Comparison of ENCODE assay signal across 8 cellular contexts in genomic region chr7:50342616-50343114, GRCh38. TPM values are rescaled to one million over a fixed set of nuclear protein-coding genes. Genes with fewer than 3 reads are reported as not detected.
DNase-seq lines count a peak whose midpoint lies in the region; ATAC-seq and TF ChIP-seq lines count a peak whose summit lies in the region.

No MANE protein-coding gene starts in this region.

- 18 to 27% (median 24%) methylated on average over 8 of the region's 8 CpGs for WGBS in stomach, 5 donors

- H3K27me3 Mint-ChIP-seq in activated T-cell treated with anti-CD3 and anti-CD28 coated beads, Interleukin-2, amount 50 U/mL, for 24 hours, result no peaks in the 10 kb centered on the region

- peak; percentile 67 for DNase-seq in activated T-cell treated with anti-CD3 and anti-CD28 coated beads, Interleukin-2, amount 50 U/mL, for 1 hour
- no peak for DNase-seq in activated T-cell treated with anti-CD3 and anti-CD28 coated beads for 4 hours
- DNase-seq in activated T-cell treated with anti-CD3 and anti-CD28 coated beads, Interleukin-2, amount 50 U/mL, for 24 hours, result peak; percentile 73
- peak; percentile 7 for DNase-seq in iPS DF 4.7 (ENCODE audit: extremely low read depth, low spot score)
- no peak for DNase-seq in stomach
- no peak for DNase-seq in DMS114 treated with DMSO at 0.1 percent for 48 hours (lab: John Stamatoyannopoulos, UW; ENCODE audit: unreplicated experiment)
- no peak for DNase-seq in NCI-H510A (lab: John Stamatoyannopoulos, UW)

- H3K4me1 ChIP-seq in stomach, result peaks cover 0 to 19% (median 0%) of the 10 kb centered on the region in 4 donors

- peaks cover 0 to 13% (median 0%) of the 10 kb centered on the region in 3 donors for H3K27me3 ChIP-seq in stomach

- H3K27ac ChIP-seq in stomach, result peak overlapping the region in 4 of 5 donors; percentile 23 to 56 (median 46)

- H3K4me1 Mint-ChIP-seq in activated T-cell treated with anti-CD3 and anti-CD28 coated beads, Interleukin-2, amount 50 U/mL, for 24 hours (ENCODE audit: low read depth), result peaks cover 58% of the 10 kb centered on the region

- no peak for TF ChIP-seq EP300 in stomach (IDR thresholded peaks at IDR 0.05)

- ATAC-seq in GM21367 (IDR thresholded peaks at IDR 0.05; ENCODE audit: unreplicated experiment), result no peak

- H3K36me3 Mint-ChIP-seq in activated T-cell treated with anti-CD3 and anti-CD28 coated beads, Interleukin-2, amount 50 U/mL, for 24 hours (ENCODE audit: low read depth), result peaks cover 78% of the 10 kb centered on the region

- H3K4me3 ChIP-seq in stomach, result no peak overlapping the region

- intact Hi-C loops in stomach (cut with DNase I; ENCODE audit: low total_unique reads), result no loop called here

- H3K9me3 Mint-ChIP-seq in activated T-cell treated with anti-CD3 and anti-CD28 coated beads, Interleukin-2, amount 50 U/mL, for 24 hours, result no peaks in the 10 kb centered on the region

- no peaks in the 10 kb centered on the region for H3K9me3 ChIP-seq in stomach

- no peaks in the 10 kb centered on the region for H3K36me3 ChIP-seq in stomach

- H3K4me3 Mint-ChIP-seq in activated T-cell treated with anti-CD3 and anti-CD28 coated beads, Interleukin-2, amount 50 U/mL, for 24 hours, result peak overlapping the region; percentile 67

- H3K27ac Mint-ChIP-seq in activated T-cell treated with anti-CD3 and anti-CD28 coated beads, Interleukin-2, amount 50 U/mL, for 24 hours, result peak overlapping the region; percentile 94

- TF ChIP-seq POLR2A in stomach (IDR thresholded peaks at IDR 0.05), result no peak

- TF ChIP-seq CTCF in stomach (IDR thresholded peaks at IDR 0.05), result no peak

RNA-seq across cellular contexts. Expression of gene IKZF1, which starts 38.1 kb away (rescaled TPM):
- total RNA-seq in stomach, result 100 to 1,000 TPM in 1 of 5 donors, 10 to 100 TPM in 3, 1 to 10 TPM in 1; 4.5 to 139 (median 14.0) TPM
- polyA plus RNA-seq in stomach, result 1 to 10 TPM; 1.5 to 6.4 (median 1.8) TPM

Comparison
In these comparisons a context has a peak if more than half of its experiments do, and no peak if none do; other contexts are left out.
1. DNase-seq: peak in activated T-cell treated with anti-CD3 and anti-CD28 coated beads, Interleukin-2, amount 50 U/mL, for 1 hour (single experiment), activated T-cell treated with anti-CD3 and anti-CD28 coated beads, Interleukin-2, amount 50 U/mL, for 24 hours (single experiment) and iPS DF 4.7 (single experiment); none in activated T-cell treated with anti-CD3 and anti-CD28 coated beads for 4 hours (single experiment), stomach (single experiment), DMS114 treated with DMSO at 0.1 percent for 48 hours (single experiment) and NCI-H510A (single experiment).